In genomic region chr11:11243790-11244469, GRCh38 we compare ENCODE assay signal across 1 cellular context.
TF ChIP-seq lines count a peak whose summit lies in the region.

No MANE protein-coding gene starts in this region.

TF ChIP-seq in GM23338, 12 proteins besides CTCF, POLR2A, EP300 and RAD21 (continued from another document):
- TF ChIP-seq, protein P1, sequence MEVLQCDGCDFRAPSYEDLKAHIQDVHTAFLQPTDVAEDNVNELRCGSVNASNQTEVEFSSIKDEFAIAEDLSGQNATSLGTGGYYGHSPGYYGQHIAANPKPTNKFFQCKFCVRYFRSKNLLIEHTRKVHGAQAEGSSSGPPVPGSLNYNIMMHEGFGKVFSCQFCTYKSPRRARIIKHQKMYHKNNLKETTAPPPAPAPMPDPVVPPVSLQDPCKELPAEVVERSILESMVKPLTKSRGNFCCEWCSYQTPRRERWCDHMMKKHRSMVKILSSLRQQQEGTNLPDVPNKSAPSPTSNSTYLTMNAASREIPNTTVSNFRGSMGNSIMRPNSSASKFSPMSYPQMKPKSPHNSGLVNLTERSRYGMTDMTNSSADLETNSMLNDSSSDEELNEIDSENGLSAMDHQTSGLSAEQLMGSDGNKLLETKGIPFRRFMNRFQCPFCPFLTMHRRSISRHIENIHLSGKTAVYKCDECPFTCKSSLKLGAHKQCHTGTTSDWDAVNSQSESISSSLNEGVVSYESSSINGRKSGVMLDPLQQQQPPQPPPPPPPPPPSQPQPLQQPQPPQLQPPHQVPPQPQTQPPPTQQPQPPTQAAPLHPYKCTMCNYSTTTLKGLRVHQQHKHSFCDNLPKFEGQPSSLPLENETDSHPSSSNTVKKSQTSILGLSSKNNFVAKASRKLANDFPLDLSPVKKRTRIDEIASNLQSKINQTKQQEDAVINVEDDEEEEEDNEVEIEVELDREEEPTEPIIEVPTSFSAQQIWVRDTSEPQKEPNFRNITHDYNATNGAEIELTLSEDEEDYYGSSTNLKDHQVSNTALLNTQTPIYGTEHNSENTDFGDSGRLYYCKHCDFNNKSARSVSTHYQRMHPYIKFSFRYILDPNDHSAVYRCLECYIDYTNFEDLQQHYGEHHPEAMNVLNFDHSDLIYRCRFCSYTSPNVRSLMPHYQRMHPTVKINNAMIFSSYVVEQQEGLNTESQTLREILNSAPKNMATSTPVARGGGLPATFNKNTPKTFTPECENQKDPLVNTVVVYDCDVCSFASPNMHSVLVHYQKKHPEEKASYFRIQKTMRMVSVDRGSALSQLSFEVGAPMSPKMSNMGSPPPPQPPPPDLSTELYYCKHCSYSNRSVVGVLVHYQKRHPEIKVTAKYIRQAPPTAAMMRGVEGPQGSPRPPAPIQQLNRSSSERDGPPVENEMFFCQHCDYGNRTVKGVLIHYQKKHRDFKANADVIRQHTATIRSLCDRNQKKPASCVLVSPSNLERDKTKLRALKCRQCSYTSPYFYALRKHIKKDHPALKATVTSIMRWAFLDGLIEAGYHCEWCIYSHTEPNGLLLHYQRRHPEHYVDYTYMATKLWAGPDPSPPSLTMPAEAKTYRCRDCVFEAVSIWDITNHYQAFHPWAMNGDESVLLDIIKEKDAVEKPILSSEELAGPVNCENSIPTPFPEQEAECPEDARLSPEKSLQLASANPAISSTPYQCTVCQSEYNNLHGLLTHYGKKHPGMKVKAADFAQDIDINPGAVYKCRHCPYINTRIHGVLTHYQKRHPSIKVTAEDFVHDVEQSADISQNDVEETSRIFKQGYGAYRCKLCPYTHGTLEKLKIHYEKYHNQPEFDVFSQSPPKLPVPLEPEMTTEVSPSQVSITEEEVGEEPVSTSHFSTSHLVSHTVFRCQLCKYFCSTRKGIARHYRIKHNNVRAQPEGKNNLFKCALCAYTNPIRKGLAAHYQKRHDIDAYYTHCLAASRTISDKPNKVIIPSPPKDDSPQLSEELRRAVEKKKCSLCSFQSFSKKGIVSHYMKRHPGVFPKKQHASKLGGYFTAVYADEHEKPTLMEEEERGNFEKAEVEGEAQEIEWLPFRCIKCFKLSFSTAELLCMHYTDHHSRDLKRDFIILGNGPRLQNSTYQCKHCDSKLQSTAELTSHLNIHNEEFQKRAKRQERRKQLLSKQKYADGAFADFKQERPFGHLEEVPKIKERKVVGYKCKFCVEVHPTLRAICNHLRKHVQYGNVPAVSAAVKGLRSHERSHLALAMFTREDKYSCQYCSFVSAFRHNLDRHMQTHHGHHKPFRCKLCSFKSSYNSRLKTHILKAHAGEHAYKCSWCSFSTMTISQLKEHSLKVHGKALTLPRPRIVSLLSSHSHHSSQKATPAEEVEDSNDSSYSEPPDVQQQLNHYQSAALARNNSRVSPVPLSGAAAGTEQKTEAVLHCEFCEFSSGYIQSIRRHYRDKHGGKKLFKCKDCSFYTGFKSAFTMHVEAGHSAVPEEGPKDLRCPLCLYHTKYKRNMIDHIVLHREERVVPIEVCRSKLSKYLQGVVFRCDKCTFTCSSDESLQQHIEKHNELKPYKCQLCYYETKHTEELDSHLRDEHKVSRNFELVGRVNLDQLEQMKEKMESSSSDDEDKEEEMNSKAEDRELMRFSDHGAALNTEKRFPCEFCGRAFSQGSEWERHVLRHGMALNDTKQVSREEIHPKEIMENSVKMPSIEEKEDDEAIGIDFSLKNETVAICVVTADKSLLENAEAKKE (CRISPR knock-in tag; IDR thresholded peaks at IDR 0.05) = no peak
- TF ChIP-seq ZNF114 (CRISPR knock-in tag; IDR thresholded peaks at IDR 0.05) (no peak), EZH2 (IDR thresholded peaks at IDR 0.05; ENCODE audit: low read depth, unreplicated experiment) (no peak), POLR2AphosphoS5 (IDR thresholded peaks at IDR 0.05; ENCODE audit: low read depth) (no peak), CREB1 (CRISPR knock-in tag; IDR thresholded peaks at IDR 0.05; ENCODE audit: low read depth) (no peak)
TF ChIP-seq in GM23338: peak in this region for 0.
